9 cellular contexts compared by ENCODE assay signal in genomic region chr16:24858219-24859041, GRCh38. TPM values are rescaled to one million over a fixed set of nuclear protein-coding genes. Genes with fewer than 3 reads are reported as not detected.
DNase-seq lines count a peak whose midpoint lies in the region; ATAC-seq and TF ChIP-seq lines count a peak whose summit lies in the region.
"Had no signal": no experiment of that assay in that cellular context is flagged by ENCODE, and none has a peak within 500 bp of the region (broad histone marks: within the 10 kb centered on the region; RNA-seq: fewer than 3 reads in every experiment).

No MANE protein-coding gene starts in this region.

- H3K27me3 Mint-ChIP-seq in MCF 10A (ENCODE audit: insufficient read depth, unreplicated experiment): no peaks in the 10 kb centered on the region

- CTCF ChIA-PET in MCF 10A (lab: Yijun Ruan, JAX): no interaction called here

- H3K27me3 ChIP-seq in lower lobe of right lung (ENCODE audit: low read depth): no peaks in the 10 kb centered on the region
- no peaks in the 10 kb centered on the region for H3K27me3 ChIP-seq in transverse colon

- H3K4me3 ChIP-seq in lower lobe of right lung (no peak overlapping the region), transverse colon (no peak overlapping the region)
- H3K4me3 ChIP-seq: SK-N-MC had no signal

- peak in 1 of 2 donors; percentile 58 for ATAC-seq in lower lobe of right lung
- no peak for ATAC-seq in GM18519 (IDR thresholded peaks at IDR 0.05; ENCODE audit: low FRiP score, unreplicated experiment)

- H3K27ac ChIP-seq in lower lobe of right lung (no peak overlapping the region), transverse colon (no peak overlapping the region)
- H3K27ac ChIP-seq: SK-N-MC had no signal

- TF ChIP-seq EP300 in transverse colon (IDR thresholded peaks at IDR 0.05; ENCODE audit: low read depth): no peak

- in situ Hi-C loops in transverse colon (cut with MboI; ENCODE audit: low pct_ligation_motif_present in 1 of 4, low pct_unique_long_range_greater_than_20kb in 1 of 4, low sequenced_read_pairs in 3 of 4): no loop called here

- POLR2A ChIA-PET in MCF 10A (lab: Yijun Ruan, JAX): no interaction called here

- intact Hi-C loops in MCF 10A (cut with micrococcal nuclease) (no loop called here), lower lobe of right lung (cut with DNase I) (no loop called here), transverse colon (cut with DNase I; ENCODE audit: low total_unique reads) (no loop called here)

- TF ChIP-seq CTCF in MCF 10A (IDR thresholded peaks at IDR 0.05; ENCODE audit: unreplicated experiment): no peak
- TF ChIP-seq CTCF in lower lobe of right lung (IDR thresholded peaks at IDR 0.05): no peak
- TF ChIP-seq CTCF in transverse colon (IDR thresholded peaks at IDR 0.05): no peak

- H3K9me3 Mint-ChIP-seq in MCF 10A (ENCODE audit: unreplicated experiment): no peaks in the 10 kb centered on the region

- DNase-seq in NOMO-1 (lab: John Stamatoyannopoulos, UW; ENCODE audit: unreplicated experiment in 2 of 2) (peak; percentile 5 to 6), NOMO-1 treated with dmso at 0.1 percent for 144 hours (lab: John Stamatoyannopoulos, UW; ENCODE audit: unreplicated experiment) (no peak), T-helper 1 cell (peak in 4 of 5 donors; percentile 20 to 32 (median 22)), MCF 10A (ENCODE audit: unreplicated experiment) (peak; percentile 67), lower lobe of right lung (peak; percentile 52), transverse colon (peak; percentile 63), DMS153 (lab: John Stamatoyannopoulos, UW) (no peak)

- no peak overlapping the region for H3K4me3 Mint-ChIP-seq in MCF 10A (ENCODE audit: unreplicated experiment)

- H3K9me3 ChIP-seq in lower lobe of right lung (no peaks in the 10 kb centered on the region), transverse colon (no peaks in the 10 kb centered on the region)

- H3K27ac Mint-ChIP-seq in MCF 10A (ENCODE audit: low read depth, unreplicated experiment): no peak overlapping the region

- H3K4me1 Mint-ChIP-seq in MCF 10A (ENCODE audit: insufficient read depth, unreplicated experiment): peaks cover 7% of the 10 kb centered on the region

- TF ChIP-seq POLR2A in transverse colon (IDR thresholded peaks at IDR 0.05): no peak

- no peaks in the 10 kb centered on the region for H3K36me3 Mint-ChIP-seq in MCF 10A (ENCODE audit: insufficient read depth, unreplicated experiment)

- H3K36me3 ChIP-seq in lower lobe of right lung (no peaks in the 10 kb centered on the region), transverse colon (no peaks in the 10 kb centered on the region)

- H3K4me1 ChIP-seq in lower lobe of right lung: peaks cover 6% of the 10 kb centered on the region
- H3K4me1 ChIP-seq in transverse colon: peaks cover 0 to 16% (median 1%) of the 10 kb centered on the region in 4 donors

- BruUV-seq in MCF 10A (replicated peaks; lab: Mats Ljungman, UMichigan): no TSS peak

- 22 to 33% methylated on average over 3 to 9 of the region's 9 CpGs for WGBS in transverse colon (ENCODE audit: low coverage in 1 of 2), 2 donors

RNA-seq across cellular contexts. Expression of gene SLC5A11, which starts 12.7 kb away (rescaled TPM):
- total RNA-seq in MCF 10A (2022) (not detected in 2 replicates), lower lobe of right lung (0.27 TPM), transverse colon (1 to 10 TPM in 1 of 4 donors, not detected in 3; 6.8 TPM)

Comparison
In these comparisons a context has a peak if more than half of its experiments do, and no peak if none do; other contexts are left out.
1. DNase-seq: peak in NOMO-1 (2 of 2), T-helper 1 cell (4 of 5), MCF 10A (single experiment), lower lobe of right lung (single experiment) and transverse colon (single experiment); none in NOMO-1 treated with dmso at 0.1 percent for 144 hours (single experiment) and DMS153 (single experiment).